In the genomic region with DNA sequence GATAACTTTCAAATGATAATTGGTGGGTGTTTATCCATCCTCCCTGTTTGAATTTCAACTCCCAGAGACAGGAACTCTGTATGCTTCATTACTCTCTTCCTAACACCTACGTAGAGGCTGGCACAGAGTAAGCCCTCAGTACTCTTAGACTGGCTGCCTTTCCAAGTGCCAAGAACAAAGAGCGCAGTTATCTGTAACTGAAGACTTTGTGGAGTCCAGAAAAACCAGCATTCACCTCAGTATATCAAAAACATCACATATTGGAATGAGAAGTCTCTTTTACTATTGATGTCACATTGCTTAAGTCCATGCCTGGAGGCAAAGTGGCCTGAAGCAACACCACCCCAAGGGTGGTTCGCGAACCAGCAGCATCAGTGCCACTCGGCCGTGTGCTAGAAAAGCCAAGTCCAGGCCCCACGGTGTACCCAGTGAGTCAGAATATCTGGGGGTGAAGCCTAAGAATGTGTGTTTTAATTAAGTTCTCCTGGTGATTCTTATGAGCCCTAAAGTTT, we compare ENCODE assay signal across 18 cellular contexts.
DNase-seq lines count a peak whose midpoint lies in the region; ATAC-seq and TF ChIP-seq lines count a peak whose summit lies in the region.
"Had no signal": no experiment of that assay in that cellular context is flagged by ENCODE, and none has a peak within 500 bp of the region (broad histone marks: within the 10 kb centered on the region; RNA-seq: fewer than 3 reads in every experiment).

No MANE protein-coding gene starts in this region.

- H3K9me3 ChIP-seq in OCI-LY3 (ENCODE audit: insufficient read depth, low read length), result no peaks in the 10 kb centered on the region
- H3K9me3 ChIP-seq in heart right ventricle, result no peaks in the 10 kb centered on the region
- no peaks in the 10 kb centered on the region for H3K9me3 ChIP-seq in GM23248 (ENCODE audit: low read depth)
- H3K9me3 ChIP-seq: BLaER1, spleen had no signal

- peak overlapping the region; percentile 56 for H3K4me2 ChIP-seq in OCI-LY3 (ENCODE audit: low read length)
- no peak overlapping the region for H3K4me2 ChIP-seq in GM23248 (ENCODE audit: unreplicated experiment)
- H3K4me2 ChIP-seq: BLaER1 had no signal

- in situ Hi-C loops in GM23248 (cut with MboI), result no loop called here

- H3K9ac ChIP-seq in OCI-LY3 (ENCODE audit: low read length), result peak overlapping the region; percentile 71
- no peak overlapping the region for H3K9ac ChIP-seq in GM23248
- H3K9ac ChIP-seq: BLaER1 had no signal

- WGBS in heart right ventricle, 2 donors, result 68 to 72% methylated on average over 7 of the region's 7 CpGs
- 93 to 97% methylated on average over 7 of the region's 7 CpGs for WGBS in GM23248 (ENCODE audit: low coverage in 1 of 2, low lambda C conversion rate in 2 of 2, missing lambda C conversion rate in 2 of 2), 2 experiments

- TF ChIP-seq CTCF in OCI-LY3 (IDR thresholded peaks at IDR 0.05; ENCODE audit: low read depth, low read length) (no peak), heart right ventricle (IDR thresholded peaks at IDR 0.05) (no peak)

- H3K36me3 ChIP-seq in OCI-LY3 (replicated peaks; ENCODE audit: low read depth, low read length) (peaks cover 57% of the 10 kb centered on the region), heart right ventricle (peaks cover 0 to 32% (median 12%) of the 10 kb centered on the region in 9 donors), GM23248 (ENCODE audit: low read depth) (no peaks in the 10 kb centered on the region)
- H3K36me3 ChIP-seq: BLaER1, brain microvascular endothelial cell had no signal

- H3K27ac ChIP-seq in OCI-LY3 (ENCODE audit: low read length) (peak overlapping the region; percentile 93), heart right ventricle (peak overlapping the region; percentile 57 to 92 (median 78)), GM23248 (no peak overlapping the region)
- H3K27ac ChIP-seq: BLaER1 had no signal

- no peak overlapping the region; the same call in 1 of the 2 replicates for H2AFZ ChIP-seq in OCI-LY3 (ENCODE audit: low read depth, low read length)
- no peak overlapping the region for H2AFZ ChIP-seq in GM23248

- ATAC-seq in heart right ventricle, result peak in 5 of 8 donors; percentile 37 to 51 (median 47)
- ATAC-seq in stimulated activated naive CD8-positive, alpha-beta T cell treated with anti-CD3 and anti-CD28 coated beads, Interleukin-15, Interleukin-2, amounts not matched to agents 100 U/mL and 50 U/mL, for 24 hours, result peak; percentile 5
- ATAC-seq in GM21737 (IDR thresholded peaks at IDR 0.05; ENCODE audit: unreplicated experiment), result no peak
- ATAC-seq: Panc1 had no signal

- H3K9me3 Mint-ChIP-seq in activated naive CD8-positive, alpha-beta T cell (ENCODE audit: low read depth), result no peaks in the 10 kb centered on the region
- H3K9me3 Mint-ChIP-seq: mesothelial cell of epicardium had no signal

- H3K4me3 Mint-ChIP-seq in activated naive CD8-positive, alpha-beta T cell, result peak overlapping the region; percentile 19
- H3K4me3 Mint-ChIP-seq: mesothelial cell of epicardium had no signal

- no peak for DNase-seq in heart right ventricle
- DNase-seq in stimulated activated naive CD8-positive, alpha-beta T cell treated with anti-CD3 and anti-CD28 coated beads, Interleukin-15, Interleukin-2, amounts not matched to agents 100 U/mL and 50 U/mL, for 24 hours, result no peak
- DNase-seq in SKM-1 treated with dmso at 0.1 percent for 144 hours (lab: John Stamatoyannopoulos, UW; ENCODE audit: unreplicated experiment), result no peak
- no peak for DNase-seq in GM23248
- DNase-seq in NCI-H146 (lab: John Stamatoyannopoulos, UW), result no peak
- DNase-seq: activated CD4-positive, CD25-positive, alpha-beta regulatory T cell treated with anti-CD3 and anti-CD28 coated beads, Interleukin-2, amount 50 U/mL, for 72 hours; brain microvascular endothelial cell; effector memory CD4-positive, alpha-beta T cell; foreskin melanocyte; NCI-H1930; NCI-H524 treated with DMSO at 0.1 percent for 48 hours; spleen had no signal

- H3K27me3 Mint-ChIP-seq in activated naive CD8-positive, alpha-beta T cell, result peaks cover 4% of the 10 kb centered on the region

- H3K27ac Mint-ChIP-seq in activated naive CD8-positive, alpha-beta T cell, result peak overlapping the region; percentile 70

- H4K20me1 ChIP-seq in OCI-LY3 (ENCODE audit: insufficient read depth, low read length), result no peaks in the 10 kb centered on the region
- no peaks in the 10 kb centered on the region for H4K20me1 ChIP-seq in GM23248 (ENCODE audit: insufficient read depth)
- H4K20me1 ChIP-seq: BLaER1 had no signal

- H3K27me3 ChIP-seq in OCI-LY3 (ENCODE audit: low read depth, low read length) (no peaks in the 10 kb centered on the region), heart right ventricle (no peaks in the 10 kb centered on the region), GM23248 (replicated peaks; ENCODE audit: insufficient read depth) (no peaks in the 10 kb centered on the region)
- H3K27me3 ChIP-seq: BLaER1, brain microvascular endothelial cell, spleen had no signal

- peaks cover 67% of the 10 kb centered on the region for H3K4me1 ChIP-seq in OCI-LY3 (ENCODE audit: low read length)
- peaks cover 0 to 97% (median 74%) of the 10 kb centered on the region in 9 donors for H3K4me1 ChIP-seq in heart right ventricle
- peaks cover 40% of the 10 kb centered on the region for H3K4me1 ChIP-seq in GM23248 (ENCODE audit: insufficient read depth)
- H3K4me1 ChIP-seq: BLaER1 had no signal

- H3K4me3 ChIP-seq in OCI-LY3 (ENCODE audit: low read length) (peak overlapping the region; percentile 9; the same call in 1 of the 2 replicates), heart right ventricle (no peak overlapping the region), GM23248 (no peak overlapping the region)
- H3K4me3 ChIP-seq: BLaER1, spleen had no signal

- H3K9me2 ChIP-seq in GM23248 (ENCODE audit: insufficient read depth), result no peaks in the 10 kb centered on the region

- peaks cover 18% of the 10 kb centered on the region for H3K4me1 Mint-ChIP-seq in activated naive CD8-positive, alpha-beta T cell (ENCODE audit: low read depth)

- intact Hi-C loops in heart right ventricle (cut with DNase I), result loop anchor here in 5 of 10 donors (2.0 to 10.0 kb wide), 4 partner anchors 49 to 91 kb away; a partner anchor contains a TSS

- peaks cover 36% of the 10 kb centered on the region for H3K79me2 ChIP-seq in OCI-LY3 (ENCODE audit: low read length)
- H3K79me2 ChIP-seq in GM23248 (ENCODE audit: insufficient read depth), result no peaks in the 10 kb centered on the region

- no peaks in the 10 kb centered on the region for H3K36me3 Mint-ChIP-seq in activated naive CD8-positive, alpha-beta T cell
- H3K36me3 Mint-ChIP-seq: mesothelial cell of epicardium had no signal

- peaks cover 48% of the 10 kb centered on the region for H3F3A ChIP-seq in GM23248 (ENCODE audit: insufficient read depth)
